ENCODE assay signal across 16 cellular contexts in the genomic region with DNA sequence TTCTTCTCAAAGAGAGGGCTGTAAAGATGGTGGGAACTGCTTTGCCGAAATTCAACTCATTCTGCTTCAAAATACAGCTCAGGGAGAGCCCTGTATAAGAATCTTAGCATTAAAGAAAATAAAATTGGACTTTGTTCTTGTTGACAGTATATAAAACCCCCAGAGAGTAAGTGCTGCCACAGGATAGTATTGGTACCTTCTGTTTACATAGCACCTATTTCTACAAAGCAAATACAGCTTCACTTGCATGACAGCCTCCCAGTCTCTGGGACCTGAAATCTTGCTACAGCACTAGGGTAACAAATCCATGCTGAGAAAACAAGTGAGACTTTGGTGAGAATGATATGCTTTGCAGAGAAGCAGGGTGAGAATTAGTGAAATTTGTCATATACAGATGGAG.
DNase-seq lines count a peak whose midpoint lies in the region; ATAC-seq, FAIRE-seq and TF ChIP-seq lines count a peak whose summit lies in the region.
"Had no signal": no experiment of that assay in that cellular context is flagged by ENCODE, and none has a peak within 500 bp of the region (broad histone marks: within the 10 kb centered on the region; RNA-seq: fewer than 3 reads in every experiment).

No MANE protein-coding gene starts in this region.

- TF ChIP-seq POLR2A in HepG2 (IDR thresholded peaks at IDR 0.05; ENCODE audit: insufficient read depth in 1 of 2, low read depth in 2 of 2, low read length in 2 of 2) (no peak), right lobe of liver (IDR thresholded peaks at IDR 0.05) (no peak)

- peak overlapping the region; percentile 26; the same call in 1 of the 2 replicates for H3K27ac Mint-ChIP-seq in WTC11
- H3K27ac Mint-ChIP-seq: CD8-positive, alpha-beta memory T cell had no signal

- 5% methylated on average over 1 of the region's 1 CpG for WGBS in HepG2 (ENCODE audit: low lambda C conversion rate)
- WGBS in right lobe of liver (ENCODE audit: insufficient coverage, low coverage, low lambda C conversion rate, missing lambda C conversion rate), result 67% methylated on average over 1 of the region's 1 CpG
- WGBS in small intestine, 3 donors, result 54 to 68% (median 64%) methylated on average over 1 of the region's 1 CpG

- H3K9ac ChIP-seq in HepG2 (ENCODE audit: insufficient read depth, low read depth, low read length), result no peak overlapping the region
- H3K9ac ChIP-seq: BLaER1, GM23248 had no signal

- ATAC-seq in HepG2 (no peak), right lobe of liver (no peak), WTC11 (no peak)
- ATAC-seq: HCT116 had no signal

- H3K4me3 Mint-ChIP-seq in WTC11, result no peak overlapping the region
- H3K4me3 Mint-ChIP-seq: CD8-positive, alpha-beta memory T cell had no signal

- TF ChIP-seq CTCF in HepG2 (CRISPR knock-in tag; IDR thresholded peaks at IDR 0.05) (no peak), right lobe of liver (IDR thresholded peaks at IDR 0.05) (no peak), WTC11 (IDR thresholded peaks at IDR 0.05) (no peak)

- no peak overlapping the region for H2AFZ ChIP-seq in HepG2 (ENCODE audit: low read length)
- H2AFZ ChIP-seq: GM23248 had no signal

- no TSS peak for BruUV-seq in HepG2 (replicated peaks; lab: Mats Ljungman, UMichigan)

- no peaks in the 10 kb centered on the region for H4K20me1 ChIP-seq in HepG2 (ENCODE audit: insufficient read depth, low read length)
- H4K20me1 ChIP-seq: BLaER1 had no signal

- in situ Hi-C loops in HepG2 (cut with HindIII; ENCODE audit: extremely low pct_ligation_motif_present, low pct_unique_long_range_greater_than_20kb), result no loop called here
- in situ Hi-C loops in ACHN (cut with HindIII; ENCODE audit: low pct_ligation_motif_present, low pct_unique_long_range_greater_than_20kb, low sequenced_read_pairs), result no loop called here

- no peaks in the 10 kb centered on the region for H3K4me1 Mint-ChIP-seq in WTC11
- H3K4me1 Mint-ChIP-seq: CD8-positive, alpha-beta memory T cell had no signal

- H3K27me3 Mint-ChIP-seq in WTC11 (ENCODE audit: low read depth), result no peaks in the 10 kb centered on the region
- H3K27me3 Mint-ChIP-seq: CD8-positive, alpha-beta memory T cell had no signal

- H3K9me3 ChIP-seq in HepG2 (ENCODE audit: low read length) (no peaks in the 10 kb centered on the region), right lobe of liver (no peaks in the 10 kb centered on the region), small intestine (ENCODE audit: control insufficient read depth, low read depth) (no peaks in the 10 kb centered on the region)
- H3K9me3 ChIP-seq: BLaER1, Caco-2 had no signal

- H3K36me3 ChIP-seq in HepG2 (replicated peaks in 1 of 2; ENCODE audit: control insufficient read depth in 1 of 2, insufficient read depth in 2 of 2, low read length in 2 of 2) (no peaks in the 10 kb centered on the region), right lobe of liver (no peaks in the 10 kb centered on the region), small intestine (ENCODE audit: control insufficient read depth in 2 of 2, insufficient read depth in 2 of 2, low read length in 2 of 2) (no peaks in the 10 kb centered on the region)
- H3K36me3 ChIP-seq: BLaER1 had no signal

- CTCF ChIA-PET in HepG2 (lab: Yijun Ruan, JAX; ENCODE audit: low intra/inter-chr PET ratio, low total read pairs), result no interaction called here
- CTCF ChIA-PET in WTC11 (lab: Charles Lee), result interaction anchor here (1.3 kb wide), 1 partner anchor 9 kb away, joined by 4 read pairs; no protein-coding TSS in a partner anchor

- H3K4me2 ChIP-seq in HepG2 (ENCODE audit: low read depth, low read length), result no peak overlapping the region
- H3K4me2 ChIP-seq: BLaER1 had no signal

- no peak for TF ChIP-seq RAD21 in HepG2 (CRISPR knock-in tag; IDR thresholded peaks at IDR 0.05)

- no peaks in the 10 kb centered on the region for H3K79me2 ChIP-seq in HepG2 (ENCODE audit: insufficient read depth, low read length)

- H3K27me3 ChIP-seq in HepG2 (ENCODE audit: control insufficient read depth in 1 of 2, insufficient read depth in 2 of 2, low read length in 2 of 2), result no peaks in the 10 kb centered on the region
- H3K27me3 ChIP-seq in right lobe of liver, result no peaks in the 10 kb centered on the region
- H3K27me3 ChIP-seq in small intestine (ENCODE audit: control insufficient read depth in 2 of 2, insufficient read depth in 2 of 2, low read length in 2 of 2), result no peaks in the 10 kb centered on the region
- H3K27me3 ChIP-seq: BLaER1 had no signal

- H3K4me3 ChIP-seq in HepG2 (replicated peaks in 1 of 3; ENCODE audit: insufficient read depth in 1 of 3, low read depth in 2 of 3, low read length in 3 of 3) (no peak overlapping the region), right lobe of liver (no peak overlapping the region), small intestine (ENCODE audit: low read depth in 1 of 2, low read length in 2 of 2) (no peak overlapping the region)
- H3K4me3 ChIP-seq: BLaER1, GM23248 had no signal

- intact Hi-C loops in HepG2 (cut with micrococcal nuclease; ENCODE audit: unreplicated experiment) (no loop called here), right lobe of liver (cut with DNase I) (no loop called here)

- POLR2A ChIA-PET in HepG2 (lab: Yijun Ruan, JAX) (no interaction called here), WTC11 (lab: Charles Lee) (interaction anchor here (1.0 kb wide), 1 partner anchor 360 kb away, joined by 3 read pairs; no protein-coding TSS in a partner anchor)

- peak in 2 of 3 experiments; percentile 7 to 16 for DNase-seq in NCI-H1417 (lab: John Stamatoyannopoulos, UW)
- DNase-seq in NCI-H1417 treated with DMSO at 0.1 percent for 48 hours (lab: John Stamatoyannopoulos, UW), result no peak
- DNase-seq in HepG2 (ENCODE audit: low spot score), result peak; percentile 2
- no peak for DNase-seq in right lobe of liver
- no peak for DNase-seq in WTC11 (ENCODE audit: low spot score)
- peak; percentile 8 for DNase-seq in small intestine
- no peak for DNase-seq in NCI-H446 treated with DMSO at 0.1 percent for 48 hours (lab: John Stamatoyannopoulos, UW)
- DNase-seq in ACHN, result no peak
- DNase-seq: AML-193; Caco-2; CD8-positive, alpha-beta memory T cell; GM23248 had no signal

- H3K27ac ChIP-seq in HepG2 (ENCODE audit: extremely low read length, insufficient read depth, low read length) (no peak overlapping the region), right lobe of liver (no peak overlapping the region), small intestine (ENCODE audit: low read depth in 1 of 2, low read length in 1 of 2) (no peak overlapping the region)
- H3K27ac ChIP-seq: 22Rv1, BLaER1, GM23248 had no signal

- TF ChIP-seq EP300 in HepG2 (IDR thresholded peaks at IDR 0.05; ENCODE audit: low read depth in 2 of 2, low read length in 2 of 2) (no peak), HepG2 (CRISPR knock-in tag; IDR thresholded peaks at IDR 0.05; ENCODE audit: borderline replicate concordance) (no peak)

- no peaks in the 10 kb centered on the region for H3K36me3 Mint-ChIP-seq in WTC11
- H3K36me3 Mint-ChIP-seq: CD8-positive, alpha-beta memory T cell had no signal

- FAIRE-seq in HepG2 (lab: Jason Lieb, UNC) (no peak), small intestine (lab: Jason Lieb, UNC) (no peak)
- FAIRE-seq: H54 had no signal

- peaks cover 6% of the 10 kb centered on the region for H3K9me3 Mint-ChIP-seq in WTC11

- peaks cover 6% of the 10 kb centered on the region; the same call in 1 of the 2 replicates for H3K4me1 ChIP-seq in HepG2 (ENCODE audit: insufficient read depth, low read length)
- no peaks in the 10 kb centered on the region for H3K4me1 ChIP-seq in right lobe of liver
- no peaks in the 10 kb centered on the region for H3K4me1 ChIP-seq in small intestine (ENCODE audit: control insufficient read depth in 2 of 2, insufficient read depth in 1 of 2, low read depth in 1 of 2, low read length in 1 of 2)
- H3K4me1 ChIP-seq: BLaER1, Caco-2 had no signal

TF ChIP-seq in HepG2, 621 proteins besides CTCF, POLR2A, EP300 and RAD21:
- TF ChIP-seq ZFP41 (CRISPR knock-in tag; IDR thresholded peaks at IDR 0.05; ENCODE audit: borderline replicate concordance), result no peak
- TF ChIP-seq FOSL2 (CRISPR knock-in tag; IDR thresholded peaks at IDR 0.05), result no peak

TF ChIP-seq in WTC11, 78 proteins besides CTCF, POLR2A, EP300 and RAD21 (continues in another document):
- TF ChIP-seq, protein P1, sequence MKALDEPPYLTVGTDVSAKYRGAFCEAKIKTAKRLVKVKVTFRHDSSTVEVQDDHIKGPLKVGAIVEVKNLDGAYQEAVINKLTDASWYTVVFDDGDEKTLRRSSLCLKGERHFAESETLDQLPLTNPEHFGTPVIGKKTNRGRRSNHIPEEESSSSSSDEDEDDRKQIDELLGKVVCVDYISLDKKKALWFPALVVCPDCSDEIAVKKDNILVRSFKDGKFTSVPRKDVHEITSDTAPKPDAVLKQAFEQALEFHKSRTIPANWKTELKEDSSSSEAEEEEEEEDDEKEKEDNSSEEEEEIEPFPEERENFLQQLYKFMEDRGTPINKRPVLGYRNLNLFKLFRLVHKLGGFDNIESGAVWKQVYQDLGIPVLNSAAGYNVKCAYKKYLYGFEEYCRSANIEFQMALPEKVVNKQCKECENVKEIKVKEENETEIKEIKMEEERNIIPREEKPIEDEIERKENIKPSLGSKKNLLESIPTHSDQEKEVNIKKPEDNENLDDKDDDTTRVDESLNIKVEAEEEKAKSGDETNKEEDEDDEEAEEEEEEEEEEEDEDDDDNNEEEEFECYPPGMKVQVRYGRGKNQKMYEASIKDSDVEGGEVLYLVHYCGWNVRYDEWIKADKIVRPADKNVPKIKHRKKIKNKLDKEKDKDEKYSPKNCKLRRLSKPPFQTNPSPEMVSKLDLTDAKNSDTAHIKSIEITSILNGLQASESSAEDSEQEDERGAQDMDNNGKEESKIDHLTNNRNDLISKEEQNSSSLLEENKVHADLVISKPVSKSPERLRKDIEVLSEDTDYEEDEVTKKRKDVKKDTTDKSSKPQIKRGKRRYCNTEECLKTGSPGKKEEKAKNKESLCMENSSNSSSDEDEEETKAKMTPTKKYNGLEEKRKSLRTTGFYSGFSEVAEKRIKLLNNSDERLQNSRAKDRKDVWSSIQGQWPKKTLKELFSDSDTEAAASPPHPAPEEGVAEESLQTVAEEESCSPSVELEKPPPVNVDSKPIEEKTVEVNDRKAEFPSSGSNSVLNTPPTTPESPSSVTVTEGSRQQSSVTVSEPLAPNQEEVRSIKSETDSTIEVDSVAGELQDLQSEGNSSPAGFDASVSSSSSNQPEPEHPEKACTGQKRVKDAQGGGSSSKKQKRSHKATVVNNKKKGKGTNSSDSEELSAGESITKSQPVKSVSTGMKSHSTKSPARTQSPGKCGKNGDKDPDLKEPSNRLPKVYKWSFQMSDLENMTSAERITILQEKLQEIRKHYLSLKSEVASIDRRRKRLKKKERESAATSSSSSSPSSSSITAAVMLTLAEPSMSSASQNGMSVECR (CRISPR knock-in tag; IDR thresholded peaks at IDR 0.05; ENCODE audit: borderline replicate concordance), result no peak

Comparison
In these comparisons a context has a peak if more than half of its experiments do, and no peak if none do; other contexts are left out.
1. DNase-seq: peak in NCI-H1417 (2 of 3), HepG2 (single experiment) and small intestine (single experiment); none in NCI-H1417 treated with DMSO at 0.1 percent for 48 hours (single experiment), right lobe of liver (0 of 3), WTC11 (single experiment), NCI-H446 treated with DMSO at 0.1 percent for 48 hours (single experiment) and ACHN (single experiment).